27 cellular contexts compared by ENCODE assay signal in the genomic region with DNA sequence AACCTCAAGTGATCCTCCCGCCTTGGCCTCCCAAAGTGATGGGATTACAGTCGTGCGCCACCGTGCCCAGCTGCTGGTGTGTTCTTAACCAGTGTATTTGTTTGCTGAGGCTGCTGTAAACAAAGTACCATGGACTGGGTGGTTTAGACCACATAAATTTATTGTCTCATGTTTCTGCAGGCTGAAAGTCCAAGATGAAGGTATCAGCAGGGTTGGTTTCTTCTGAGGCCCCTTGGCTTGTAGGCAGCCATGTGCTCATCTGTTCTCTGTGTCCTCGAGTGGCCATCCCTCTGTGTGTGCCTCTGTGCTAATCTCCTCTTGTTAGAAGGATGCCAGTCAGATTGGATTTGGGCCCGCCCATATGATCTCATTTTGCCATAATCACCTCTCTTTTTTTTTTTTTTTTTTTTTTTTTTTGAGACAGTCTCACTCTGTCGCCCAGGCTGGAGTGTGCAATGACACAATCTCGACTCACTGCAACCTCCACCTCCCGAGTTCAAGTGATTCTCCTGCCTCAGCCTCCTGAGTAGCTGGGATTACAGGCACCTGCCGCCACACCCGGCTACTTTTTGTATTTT. TPM values are rescaled to one million over a fixed set of nuclear protein-coding genes. Genes with fewer than 3 reads are reported as not detected.
DNase-seq lines count a peak whose midpoint lies in the region; ATAC-seq, FAIRE-seq and TF ChIP-seq lines count a peak whose summit lies in the region.
"Had no signal": no experiment of that assay in that cellular context is flagged by ENCODE, and none has a peak within 500 bp of the region (broad histone marks: within the 10 kb centered on the region; RNA-seq: fewer than 3 reads in every experiment).

No MANE protein-coding gene starts in this region.

- no peak for TF ChIP-seq CTCF in mammary epithelial cell (conservative IDR thresholded peaks at IDR 0.05 in 1 of 2, IDR thresholded peaks at IDR 0.05 in 1 of 2; ENCODE audit: extremely low read depth in 1 of 2, insufficient read depth in 1 of 2, low read depth in 1 of 2, low read length in 2 of 2)
- TF ChIP-seq CTCF in breast epithelium (IDR thresholded peaks at IDR 0.05), result no peak
- no peak for TF ChIP-seq CTCF in HEK293 (tag by site-specific recombination; IDR thresholded peaks at IDR 0.05)
- no peak for TF ChIP-seq CTCF in WERI-Rb-1 (IDR thresholded peaks at IDR 0.05; ENCODE audit: low read depth, low read length)
- no peak for TF ChIP-seq CTCF in pancreas (IDR thresholded peaks at IDR 0.05)
- TF ChIP-seq CTCF in osteocyte (IDR thresholded peaks at IDR 0.05), result no peak

- H3K27me3 ChIP-seq in mammary epithelial cell (ENCODE audit: insufficient read depth, low read length) (no peaks in the 10 kb centered on the region), breast epithelium (no peaks in the 10 kb centered on the region), WERI-Rb-1 (ENCODE audit: insufficient read depth, low read depth, severe bottlenecking) (no peaks in the 10 kb centered on the region), pancreas (no peaks in the 10 kb centered on the region)
- H3K27me3 ChIP-seq: sigmoid colon, tibial nerve had no signal

- peaks cover 6% of the 10 kb centered on the region for H3K36me3 ChIP-seq in mammary epithelial cell (ENCODE audit: insufficient read depth, low read length)
- no peaks in the 10 kb centered on the region for H3K36me3 ChIP-seq in breast epithelium
- H3K36me3 ChIP-seq in HEK293 (ENCODE audit: control insufficient read depth in 2 of 2, insufficient read depth in 1 of 2, low read length in 2 of 2), result peaks cover 0 to 65% of the 10 kb centered on the region in 2 experiments; a peak in 2 of 3 replicates
- H3K36me3 ChIP-seq in WERI-Rb-1, result peaks cover 39% of the 10 kb centered on the region
- peaks cover 2 to 52% (median 21%) of the 10 kb centered on the region in 3 donors for H3K36me3 ChIP-seq in pancreas

- peaks cover 7% of the 10 kb centered on the region for H3K4me1 Mint-ChIP-seq in osteocyte (ENCODE audit: unreplicated experiment)
- H3K4me1 Mint-ChIP-seq: nephron progenitor cell had no signal

- 96% methylated on average over 6 of the region's 11 CpGs for WGBS in mammary epithelial cell (ENCODE audit: low coverage, missing lambda C conversion rate)
- 97 to 99% methylated on average over 11 of the region's 11 CpGs for WGBS in pancreas, 2 donors

- no peaks in the 10 kb centered on the region for H3K79me2 ChIP-seq in mammary epithelial cell (ENCODE audit: insufficient read depth, low read length)

- H3K36me3 Mint-ChIP-seq in osteocyte (ENCODE audit: unreplicated experiment), result peaks cover 38% of the 10 kb centered on the region

- no peaks in the 10 kb centered on the region for H3K27me3 Mint-ChIP-seq in osteocyte (ENCODE audit: unreplicated experiment)
- H3K27me3 Mint-ChIP-seq: CD4-positive, alpha-beta T cell; stimulated activated naive CD8-positive, alpha-beta T cell treated with anti-CD3 and anti-CD28 coated beads, Interleukin-15, amount 100 ng/mL, for 72 hours had no signal

- H3K4me3 ChIP-seq in mammary epithelial cell (replicated peaks in 1 of 3; ENCODE audit: insufficient read depth in 1 of 3, low read depth in 2 of 3, low read length in 3 of 3) (no peak overlapping the region), breast epithelium (no peak overlapping the region), HEK293 (ENCODE audit: low read depth, low read length) (no peak overlapping the region), WERI-Rb-1 (ENCODE audit: low read depth, low read length) (no peak overlapping the region), pancreas (no peak overlapping the region)
- H3K4me3 ChIP-seq: left ventricle myocardium inferior, sigmoid colon, tibial nerve had no signal

- H3K9ac ChIP-seq in mammary epithelial cell (ENCODE audit: insufficient read depth, low read length), result no peak overlapping the region
- H3K9ac ChIP-seq: KMS-11 had no signal

- in situ Hi-C loops in mammary epithelial cell (cut with MboI; ENCODE audit: low sequenced_read_pairs in 2 of 2), result no loop called here

- no peak overlapping the region for H3K27ac Mint-ChIP-seq in osteocyte (ENCODE audit: unreplicated experiment)
- H3K27ac Mint-ChIP-seq: CD4-positive, alpha-beta T cell; nephron progenitor cell; stimulated activated naive CD8-positive, alpha-beta T cell treated with anti-CD3 and anti-CD28 coated beads, Interleukin-15, amount 100 ng/mL, for 72 hours had no signal

- intact Hi-C loops in mammary epithelial cell (cut with micrococcal nuclease) (no loop called here), breast epithelium (cut with DNase I; ENCODE audit: low total_unique reads) (no loop called here), left colon (cut with DNase I, micrococcal nuclease) (no loop called here), pancreas (cut with DNase I) (no loop called here)

- H3K9me3 Mint-ChIP-seq in osteocyte (ENCODE audit: unreplicated experiment), result no peaks in the 10 kb centered on the region
- H3K9me3 Mint-ChIP-seq: CD4-positive, alpha-beta T cell had no signal

- H3K4me1 ChIP-seq in mammary epithelial cell (ENCODE audit: insufficient read depth, low read length), result no peaks in the 10 kb centered on the region
- H3K4me1 ChIP-seq in breast epithelium, result no peaks in the 10 kb centered on the region
- no peaks in the 10 kb centered on the region for H3K4me1 ChIP-seq in HEK293 (ENCODE audit: control insufficient read depth, insufficient read depth, low read length)
- H3K4me1 ChIP-seq in pancreas, result no peaks in the 10 kb centered on the region
- H3K4me1 ChIP-seq: left ventricle myocardium inferior, sigmoid colon, tibial nerve had no signal

- CTCF ChIA-PET in mammary epithelial cell (lab: Charles Lee; ENCODE audit: low non-redundant PET) (no interaction called here), HEK293 (lab: Yijun Ruan, JAX) (no interaction called here)

- ATAC-seq in left colon (peak; percentile 22), pancreas (no peak)
- ATAC-seq: stimulated activated naive CD8-positive, alpha-beta T cell treated with anti-CD3 and anti-CD28 coated beads, Interleukin-15, amount 100 ng/mL, for 72 hours had no signal

- TF ChIP-seq POLR2A in breast epithelium (IDR thresholded peaks at IDR 0.05), result no peak

- BruUV-seq in mammary epithelial cell (replicated peaks; lab: Mats Ljungman, UMichigan), result no TSS peak

- H3K4me3 Mint-ChIP-seq in osteocyte (ENCODE audit: unreplicated experiment), result no peak overlapping the region
- H3K4me3 Mint-ChIP-seq: CD4-positive, alpha-beta T cell; nephron progenitor cell; stimulated activated naive CD8-positive, alpha-beta T cell treated with anti-CD3 and anti-CD28 coated beads, Interleukin-15, amount 100 ng/mL, for 72 hours had no signal

- no peak for FAIRE-seq in pancreas (lab: Jason Lieb, UNC)
- FAIRE-seq: colon, endometrium, HTR-8/SVneo had no signal

- dilution Hi-C loops in mammary epithelial cell (cut with HindIII; ENCODE audit: low sequenced_read_pairs), result no loop called here

- H3K27ac ChIP-seq in mammary epithelial cell (ENCODE audit: insufficient read depth, low read depth, low read length), result no peak overlapping the region
- no peak overlapping the region for H3K27ac ChIP-seq in breast epithelium
- no peak overlapping the region for H3K27ac ChIP-seq in HEK293 (ENCODE audit: extremely low read depth, low read depth, low read length)
- no peak overlapping the region for H3K27ac ChIP-seq in WERI-Rb-1
- no peak overlapping the region for H3K27ac ChIP-seq in pancreas
- H3K27ac ChIP-seq: KMS-11, left ventricle myocardium inferior, RWPE1, sigmoid colon, tibial nerve had no signal

- H3K9me3 ChIP-seq in mammary epithelial cell (replicated peaks; ENCODE audit: insufficient read depth, low read length) (peaks cover 4% of the 10 kb centered on the region), breast epithelium (no peaks in the 10 kb centered on the region), HEK293 (ENCODE audit: control insufficient read depth, insufficient read depth, low read depth, low read length) (no peaks in the 10 kb centered on the region), WERI-Rb-1 (ENCODE audit: severe bottlenecking) (peaks cover 10% of the 10 kb centered on the region), pancreas (no peaks in the 10 kb centered on the region)
- H3K9me3 ChIP-seq: left ventricle myocardium inferior, sigmoid colon, tibial nerve had no signal

- H2AFZ ChIP-seq in mammary epithelial cell (ENCODE audit: low read depth, low read length), result no peak overlapping the region

- POLR2A ChIA-PET in HEK293 (lab: Yijun Ruan, JAX), result no interaction called here

- H3K4me2 ChIP-seq in mammary epithelial cell (ENCODE audit: insufficient read depth, low read depth, low read length), result no peak overlapping the region
- H3K4me2 ChIP-seq: KMS-11 had no signal

- DNase-seq in mammary epithelial cell (peak; percentile 46), breast epithelium (ENCODE audit: low spot score in 2 of 2) (no peak), WERI-Rb-1 (peak; percentile 47), left colon (no peak), pancreas (no peak), osteocyte (ENCODE audit: extremely low spot score, unreplicated experiment) (no peak)
- DNase-seq in effector CD4-positive, alpha-beta T cell, result no peak
- DNase-seq: activated CD4-positive, alpha-beta T cell treated with anti-CD3 and anti-CD28 coated beads for 1 hour; activated CD8-positive, alpha-beta memory T cell treated with anti-CD3 and anti-CD28 coated beads, Interleukin-2, amount 50 U/mL, for 4 hours; CD4-positive, alpha-beta T cell; DMS79; H7; left ventricle myocardium inferior; midbrain; NCI-H1048; NCI-H2029 treated with DMSO at 0.1 percent for 48 hours; NCI-H446 treated with DMSO at 0.1 percent for 48 hours; nephron progenitor cell; sigmoid colon; stimulated activated naive CD8-positive, alpha-beta T cell treated with anti-CD3 and anti-CD28 coated beads, Interleukin-15, amount 100 ng/mL, for 72 hours had no signal

- H4K20me1 ChIP-seq in mammary epithelial cell (ENCODE audit: insufficient read depth, low read length), result no peaks in the 10 kb centered on the region

RNA-seq across cellular contexts. Expression of gene PEX11G, which starts 31.8 kb away (rescaled TPM):
- 1 to 10 TPM; 5.7 to 6.8 TPM for total RNA-seq in mammary epithelial cell
- polyA plus RNA-seq in mammary epithelial cell, result 2.1 TPM
- polyA minus RNA-seq in mammary epithelial cell, result not detected
- total RNA-seq in breast epithelium, result 1 to 10 TPM; 5.4 to 9.8 (median 7.2) TPM
- total RNA-seq in left colon, result 10 to 100 TPM in 1 of 2 donors, 1 to 10 TPM in 1; 9.0 to 10.8 TPM
- total RNA-seq in pancreas, result 1 to 10 TPM; 1.5 to 3.2 (median 2.2) TPM
- polyA plus RNA-seq in pancreas, result 1 to 10 TPM; 5.9 to 6.8 TPM
- total RNA-seq in osteocyte, result 2.1 and 2.5 TPM in 2 replicates
- total RNA-seq: CD4-positive, alpha-beta T cell had no signal

RNA-seq across cellular contexts. Expression of gene ZNF358, which starts 58.9 kb away (rescaled TPM):
- total RNA-seq in mammary epithelial cell (10 to 100 TPM; 21.7 to 22.0 TPM), breast epithelium (10 to 100 TPM; 34.0 to 65.3 (median 34.7) TPM), left colon (10 to 100 TPM; 37.8 to 56.2 TPM), pancreas (10 to 100 TPM; 22.6 to 33.9 (median 23.3) TPM), osteocyte (84.4 and 93.5 TPM in 2 replicates)
- polyA plus RNA-seq in mammary epithelial cell (16.6 TPM), pancreas (10 to 100 TPM; 35.5 to 68.8 TPM)
- 55.9 TPM for polyA minus RNA-seq in mammary epithelial cell

Comparison
In these comparisons a context has a peak if more than half of its experiments do, and no peak if none do; other contexts are left out.
1. DNase-seq: peak in mammary epithelial cell (single experiment) and WERI-Rb-1 (single experiment); none in breast epithelium (0 of 2), left colon (0 of 2), pancreas (0 of 6), effector CD4-positive, alpha-beta T cell (single experiment) and osteocyte (single experiment).